Comparison of ENCODE assay signal across 15 cellular contexts in genomic region chr20:5696011-5696559, GRCh38. TPM values are rescaled to one million over a fixed set of nuclear protein-coding genes. Genes with fewer than 3 reads are reported as not detected.
DNase-seq lines count a peak whose midpoint lies in the region; ATAC-seq and TF ChIP-seq lines count a peak whose summit lies in the region.
"Had no signal": no experiment of that assay in that cellular context is flagged by ENCODE, and none has a peak within 500 bp of the region (broad histone marks: within the 10 kb centered on the region; RNA-seq: fewer than 3 reads in every experiment).

No MANE protein-coding gene starts in this region.

- H3K4me1 ChIP-seq in Panc1 (ENCODE audit: control insufficient read depth, insufficient read depth, low read length): no peaks in the 10 kb centered on the region

- H3K36me3 Mint-ChIP-seq in activated naive CD4-positive, alpha-beta T cell treated with anti-CD3 and anti-CD28 coated beads, Interleukin-2, amount 50 U/mL, for 72 hours: no peaks in the 10 kb centered on the region
- H3K36me3 Mint-ChIP-seq: immature natural killer cell had no signal

- H3K4me3 ChIP-seq in Panc1 (ENCODE audit: low read depth in 2 of 2, low read length in 2 of 2): no peak overlapping the region
- H3K4me3 ChIP-seq in fibroblast of pulmonary artery (replicated peaks; ENCODE audit: low read depth, low read length): no peak overlapping the region
- no peak overlapping the region for H3K4me3 ChIP-seq in skeletal muscle cell (ENCODE audit: low read depth, low read length)
- H3K4me3 ChIP-seq: skin epidermis had no signal

- H3K9me3 Mint-ChIP-seq in activated naive CD4-positive, alpha-beta T cell treated with anti-CD3 and anti-CD28 coated beads, Interleukin-2, amount 50 U/mL, for 72 hours: no peaks in the 10 kb centered on the region
- H3K9me3 Mint-ChIP-seq: activated naive CD4-positive, alpha-beta T cell treated with anti-CD3 and anti-CD28 coated beads, Interleukin-2, amount 50 U/mL, for 24 hours had no signal

- CTCF ChIA-PET in Panc1 (lab: Charles Lee): no interaction called here

- no peaks in the 10 kb centered on the region for H3K9me3 ChIP-seq in Panc1 (ENCODE audit: control insufficient read depth, insufficient read depth, low read depth, low read length)

- POLR2A ChIA-PET in Panc1 (lab: Charles Lee): no interaction called here

- TF ChIP-seq CTCF in Panc1 (IDR thresholded peaks at IDR 0.05) (no peak), fibroblast of pulmonary artery (IDR thresholded peaks at IDR 0.05; ENCODE audit: low read length, missing control alignments) (no peak), GM10266 (IDR thresholded peaks at IDR 0.05; ENCODE audit: control insufficient read depth, insufficient read depth, low read depth, missing control alignments) (no peak)

- no peaks in the 10 kb centered on the region for H3K36me3 ChIP-seq in Panc1 (ENCODE audit: control insufficient read depth, insufficient read depth, low read length)

- in situ Hi-C loops in Panc1 (cut with HindIII; ENCODE audit: low pct_unique_long_range_greater_than_20kb, low sequenced_read_pairs): no loop called here

- intact Hi-C loops in Panc1 (cut with micrococcal nuclease; ENCODE audit: unreplicated experiment): no loop called here

- no peak overlapping the region for H3K27ac ChIP-seq in Panc1 (ENCODE audit: low read length)
- H3K27ac ChIP-seq: skin epidermis had no signal

- no TSS peak for BruUV-seq in Panc1 (replicated peaks; lab: Mats Ljungman, UMichigan)

- no peak overlapping the region for H3K27ac Mint-ChIP-seq in activated naive CD4-positive, alpha-beta T cell treated with anti-CD3 and anti-CD28 coated beads, Interleukin-2, amount 50 U/mL, for 72 hours
- H3K27ac Mint-ChIP-seq: activated naive CD4-positive, alpha-beta T cell treated with anti-CD3 and anti-CD28 coated beads, Interleukin-2, amount 50 U/mL, for 24 hours; immature natural killer cell had no signal

- no peaks in the 10 kb centered on the region for H3K27me3 ChIP-seq in Panc1 (ENCODE audit: control insufficient read depth, insufficient read depth, low read length)

- ATAC-seq in Panc1: no peak
- no peak for ATAC-seq in activated naive CD4-positive, alpha-beta T cell treated with anti-CD3 and anti-CD28 coated beads, Interleukin-2, amount 50 U/mL, for 72 hours
- ATAC-seq: naive thymus-derived CD4-positive, alpha-beta T cell had no signal

- peak; percentile 86 for DNase-seq in ELR (ENCODE audit: low read depth)
- peak; percentile 56 for DNase-seq in Panc1 (ENCODE audit: low read depth, low spot score)
- peak; percentile 96 for DNase-seq in fibroblast of pulmonary artery (ENCODE audit: low read depth)
- peak; percentile 52 for DNase-seq in skeletal muscle cell (ENCODE audit: low read depth)
- no peak for DNase-seq in NCI-H2227 (lab: John Stamatoyannopoulos, UW; ENCODE audit: unreplicated experiment)
- DNase-seq in GM10266 (ENCODE audit: extremely low spot score): no peak
- no peak for DNase-seq in activated naive CD4-positive, alpha-beta T cell treated with anti-CD3 and anti-CD28 coated beads, Interleukin-2, amount 50 U/mL, for 72 hours (ENCODE audit: low spot score in 2 of 2)
- no peak for DNase-seq in NCI-H226
- DNase-seq: Calu3; cerebellar nuclear complex; immature natural killer cell; naive thymus-derived CD4-positive, alpha-beta T cell; RPMI8226 had no signal

RNA-seq across cellular contexts. Expression of gene SHLD1, which starts 54.1 kb away (rescaled TPM):
- 4.3 TPM for total RNA-seq in Panc1 (2021; ENCODE audit: unreplicated experiment)
- 2.5 TPM for polyA plus RNA-seq in Panc1 (2012; ENCODE audit: insufficient read length)
- 10 to 100 TPM; 11.2 to 14.9 TPM for total RNA-seq in activated naive CD4-positive, alpha-beta T cell treated with anti-CD3 and anti-CD28 coated beads, Interleukin-2, amount 50 U/mL, for 72 hours

Comparison
In these comparisons a context has a peak if more than half of its experiments do, and no peak if none do; other contexts are left out.
1. DNase-seq: peak in ELR (single experiment), Panc1 (single experiment), fibroblast of pulmonary artery (single experiment) and skeletal muscle cell (single experiment); none in NCI-H2227 (single experiment), GM10266 (single experiment), activated naive CD4-positive, alpha-beta T cell treated with anti-CD3 and anti-CD28 coated beads, Interleukin-2, amount 50 U/mL, for 72 hours (0 of 2) and NCI-H226 (single experiment).